Comparison of ENCODE assay signal across 1 cellular context in the genomic region with DNA sequence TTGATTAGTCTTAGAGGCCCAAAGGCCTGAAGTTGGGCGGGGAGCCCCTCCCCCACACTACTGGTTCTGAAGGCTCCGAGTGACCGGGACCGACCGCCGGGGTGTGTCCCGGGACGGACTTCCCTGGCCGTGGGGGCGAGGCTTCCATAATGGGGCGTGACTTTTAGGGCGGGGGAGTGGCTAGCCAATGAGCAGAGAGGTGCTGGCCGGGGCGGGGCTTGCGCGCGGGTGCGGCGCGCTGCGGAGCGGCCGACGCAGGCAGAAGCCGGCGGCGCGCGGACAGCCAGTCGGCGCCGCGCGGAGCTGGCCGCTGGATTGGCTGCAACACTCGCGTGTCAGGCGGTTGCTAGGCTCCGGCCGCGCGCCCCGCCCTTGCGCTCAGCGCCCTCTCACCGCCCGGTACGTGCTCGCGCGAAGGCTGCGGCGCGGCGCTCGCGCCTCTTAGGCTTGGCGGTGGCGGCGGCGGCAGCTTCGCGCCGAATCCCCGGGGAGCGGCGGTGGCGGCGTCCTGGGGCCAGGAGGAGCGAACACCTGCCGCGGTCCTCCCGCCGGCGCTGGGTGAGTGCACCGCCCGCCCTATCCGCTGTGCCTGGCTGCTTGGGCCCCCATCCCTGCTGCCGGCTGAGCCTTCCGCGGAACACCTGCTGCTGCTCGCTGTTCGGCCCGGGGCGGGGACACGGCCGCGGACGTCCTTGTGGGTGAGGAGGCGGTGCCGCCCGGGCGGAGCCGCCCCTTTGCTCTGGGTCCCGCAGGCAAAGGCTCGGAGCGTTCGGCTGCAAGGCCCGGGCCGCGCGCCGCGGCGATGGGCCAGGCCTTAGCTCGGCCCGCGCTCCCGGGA.
A peak's percentile ranks its signal among the peaks of the same experiment; 100 is the strongest.
TF ChIP-seq lines count a peak whose summit lies in the region.

A gene (plus strand): TSS at position 392 of the 838 bp plus-strand sequence. CDS start 40,268 bp downstream, outside the sequence.

TF ChIP-seq in HepG2, 621 proteins besides CTCF, POLR2A, EP300 and RAD21 (continued from another document and continues in another):
- TF ChIP-seq, protein P1, sequence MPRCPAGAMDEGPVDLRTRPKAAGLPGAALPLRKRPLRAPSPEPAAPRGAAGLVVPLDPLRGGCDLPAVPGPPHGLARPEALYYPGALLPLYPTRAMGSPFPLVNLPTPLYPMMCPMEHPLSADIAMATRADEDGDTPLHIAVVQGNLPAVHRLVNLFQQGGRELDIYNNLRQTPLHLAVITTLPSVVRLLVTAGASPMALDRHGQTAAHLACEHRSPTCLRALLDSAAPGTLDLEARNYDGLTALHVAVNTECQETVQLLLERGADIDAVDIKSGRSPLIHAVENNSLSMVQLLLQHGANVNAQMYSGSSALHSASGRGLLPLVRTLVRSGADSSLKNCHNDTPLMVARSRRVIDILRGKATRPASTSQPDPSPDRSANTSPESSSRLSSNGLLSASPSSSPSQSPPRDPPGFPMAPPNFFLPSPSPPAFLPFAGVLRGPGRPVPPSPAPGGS (CRISPR knock-in tag; IDR thresholded peaks at IDR 0.05), result peak; percentile 27; the same call in 1 of the 2 replicates
- TF ChIP-seq, protein P2, sequence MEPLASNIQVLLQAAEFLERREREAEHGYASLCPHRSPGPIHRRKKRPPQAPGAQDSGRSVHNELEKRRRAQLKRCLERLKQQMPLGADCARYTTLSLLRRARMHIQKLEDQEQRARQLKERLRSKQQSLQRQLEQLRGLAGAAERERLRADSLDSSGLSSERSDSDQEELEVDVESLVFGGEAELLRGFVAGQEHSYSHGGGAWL (CRISPR knock-in tag; IDR thresholded peaks at IDR 0.05), result peak; percentile 88; the same call in 1 of the 2 replicates
- TF ChIP-seq, protein P3, sequence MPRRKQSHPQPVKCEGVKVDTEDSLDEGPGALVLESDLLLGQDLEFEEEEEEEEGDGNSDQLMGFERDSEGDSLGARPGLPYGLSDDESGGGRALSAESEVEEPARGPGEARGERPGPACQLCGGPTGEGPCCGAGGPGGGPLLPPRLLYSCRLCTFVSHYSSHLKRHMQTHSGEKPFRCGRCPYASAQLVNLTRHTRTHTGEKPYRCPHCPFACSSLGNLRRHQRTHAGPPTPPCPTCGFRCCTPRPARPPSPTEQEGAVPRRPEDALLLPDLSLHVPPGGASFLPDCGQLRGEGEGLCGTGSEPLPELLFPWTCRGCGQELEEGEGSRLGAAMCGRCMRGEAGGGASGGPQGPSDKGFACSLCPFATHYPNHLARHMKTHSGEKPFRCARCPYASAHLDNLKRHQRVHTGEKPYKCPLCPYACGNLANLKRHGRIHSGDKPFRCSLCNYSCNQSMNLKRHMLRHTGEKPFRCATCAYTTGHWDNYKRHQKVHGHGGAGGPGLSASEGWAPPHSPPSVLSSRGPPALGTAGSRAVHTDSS (CRISPR knock-in tag; conservative IDR thresholded peaks at IDR 0.05), result no peak
- TF ChIP-seq ZNF501 (CRISPR knock-in tag; IDR thresholded peaks at IDR 0.05), result no peak
- TF ChIP-seq NR1H2 (CRISPR knock-in tag; IDR thresholded peaks at IDR 0.05; ENCODE audit: borderline replicate concordance, low read depth), result no peak; the same call in 1 of the 2 replicates
- TF ChIP-seq YEATS2 (CRISPR knock-in tag; IDR thresholded peaks at IDR 0.05; ENCODE audit: borderline replicate concordance), result 0 out of 2 replicates have a peak, but pooled peaks have one; percentile 17
- no peak for TF ChIP-seq ZNF644 (CRISPR knock-in tag; IDR thresholded peaks at IDR 0.05; ENCODE audit: low read depth)
- TF ChIP-seq IRX3 (CRISPR knock-in tag; IDR thresholded peaks at IDR 0.05; ENCODE audit: borderline replicate concordance, low read depth), result peak; percentile 81
- peak; percentile 36; the same call in 1 of the 2 replicates for TF ChIP-seq HDAC2 (CRISPR knock-in tag; IDR thresholded peaks at IDR 0.05)
- TF ChIP-seq ZMAT3 (CRISPR knock-in tag; conservative IDR thresholded peaks at IDR 0.05), result peak; percentile 35; the same call in 1 of the 2 replicates
- no peak for TF ChIP-seq TEAD2 (CRISPR knock-in tag; IDR thresholded peaks at IDR 0.05)
- TF ChIP-seq CBX5 (CRISPR knock-in tag; IDR thresholded peaks at IDR 0.05; ENCODE audit: borderline replicate concordance), result no peak; the same call in none of the 2 replicates
- TF ChIP-seq SMAD3 (CRISPR knock-in tag; IDR thresholded peaks at IDR 0.05), result no peak
- TF ChIP-seq, protein P4, sequence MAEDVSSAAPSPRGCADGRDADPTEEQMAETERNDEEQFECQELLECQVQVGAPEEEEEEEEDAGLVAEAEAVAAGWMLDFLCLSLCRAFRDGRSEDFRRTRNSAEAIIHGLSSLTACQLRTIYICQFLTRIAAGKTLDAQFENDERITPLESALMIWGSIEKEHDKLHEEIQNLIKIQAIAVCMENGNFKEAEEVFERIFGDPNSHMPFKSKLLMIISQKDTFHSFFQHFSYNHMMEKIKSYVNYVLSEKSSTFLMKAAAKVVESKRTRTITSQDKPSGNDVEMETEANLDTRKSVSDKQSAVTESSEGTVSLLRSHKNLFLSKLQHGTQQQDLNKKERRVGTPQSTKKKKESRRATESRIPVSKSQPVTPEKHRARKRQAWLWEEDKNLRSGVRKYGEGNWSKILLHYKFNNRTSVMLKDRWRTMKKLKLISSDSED (CRISPR knock-in tag; IDR thresholded peaks at IDR 0.05), result peak; percentile 49; the same call in 1 of the 2 replicates
- TF ChIP-seq, protein P5, sequence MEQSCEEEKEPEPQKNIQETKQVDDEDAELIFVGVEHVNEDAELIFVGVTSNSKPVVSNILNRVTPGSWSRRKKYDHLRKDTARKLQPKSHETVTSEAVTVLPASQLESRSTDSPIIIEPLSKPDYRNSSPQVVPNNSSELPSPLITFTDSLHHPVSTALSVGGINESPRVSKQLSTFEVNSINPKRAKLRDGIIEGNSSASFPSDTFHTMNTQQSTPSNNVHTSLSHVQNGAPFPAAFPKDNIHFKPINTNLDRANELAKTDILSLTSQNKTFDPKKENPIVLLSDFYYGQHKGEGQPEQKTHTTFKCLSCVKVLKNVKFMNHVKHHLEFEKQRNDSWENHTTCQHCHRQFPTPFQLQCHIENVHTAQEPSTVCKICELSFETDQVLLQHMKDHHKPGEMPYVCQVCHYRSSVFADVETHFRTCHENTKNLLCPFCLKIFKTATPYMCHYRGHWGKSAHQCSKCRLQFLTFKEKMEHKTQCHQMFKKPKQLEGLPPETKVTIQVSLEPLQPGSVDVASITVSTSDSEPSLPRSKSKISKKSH (CRISPR knock-in tag; IDR thresholded peaks at IDR 0.05; ENCODE audit: borderline replicate concordance), result peak; percentile 61; the same call in 1 of the 2 replicates
- TF ChIP-seq ZNF782 (CRISPR knock-in tag; IDR thresholded peaks at IDR 0.05; ENCODE audit: borderline replicate concordance), result 0 out of 2 replicates have a peak, but pooled peaks have one; percentile 9
- TF ChIP-seq KDM1A (CRISPR knock-in tag; IDR thresholded peaks at IDR 0.05), result no peak
- TF ChIP-seq GZF1 (CRISPR knock-in tag; IDR thresholded peaks at IDR 0.05), result no peak
- TF ChIP-seq, protein P6, sequence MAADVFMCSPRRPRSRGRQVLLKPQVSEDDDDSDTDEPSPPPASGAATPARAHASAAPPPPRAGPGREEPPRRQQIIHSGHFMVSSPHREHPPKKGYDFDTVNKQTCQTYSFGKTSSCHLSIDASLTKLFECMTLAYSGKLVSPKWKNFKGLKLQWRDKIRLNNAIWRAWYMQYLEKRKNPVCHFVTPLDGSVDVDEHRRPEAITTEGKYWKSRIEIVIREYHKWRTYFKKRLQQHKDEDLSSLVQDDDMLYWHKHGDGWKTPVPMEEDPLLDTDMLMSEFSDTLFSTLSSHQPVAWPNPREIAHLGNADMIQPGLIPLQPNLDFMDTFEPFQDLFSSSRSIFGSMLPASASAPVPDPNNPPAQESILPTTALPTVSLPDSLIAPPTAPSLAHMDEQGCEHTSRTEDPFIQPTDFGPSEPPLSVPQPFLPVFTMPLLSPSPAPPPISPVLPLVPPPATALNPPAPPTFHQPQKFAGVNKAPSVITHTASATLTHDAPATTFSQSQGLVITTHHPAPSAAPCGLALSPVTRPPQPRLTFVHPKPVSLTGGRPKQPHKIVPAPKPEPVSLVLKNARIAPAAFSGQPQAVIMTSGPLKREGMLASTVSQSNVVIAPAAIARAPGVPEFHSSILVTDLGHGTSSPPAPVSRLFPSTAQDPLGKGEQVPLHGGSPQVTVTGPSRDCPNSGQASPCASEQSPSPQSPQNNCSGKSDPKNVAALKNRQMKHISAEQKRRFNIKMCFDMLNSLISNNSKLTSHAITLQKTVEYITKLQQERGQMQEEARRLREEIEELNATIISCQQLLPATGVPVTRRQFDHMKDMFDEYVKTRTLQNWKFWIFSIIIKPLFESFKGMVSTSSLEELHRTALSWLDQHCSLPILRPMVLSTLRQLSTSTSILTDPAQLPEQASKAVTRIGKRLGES (CRISPR knock-in tag; IDR thresholded peaks at IDR 0.05; ENCODE audit: borderline replicate concordance), result no peak
- TF ChIP-seq, protein P7, sequence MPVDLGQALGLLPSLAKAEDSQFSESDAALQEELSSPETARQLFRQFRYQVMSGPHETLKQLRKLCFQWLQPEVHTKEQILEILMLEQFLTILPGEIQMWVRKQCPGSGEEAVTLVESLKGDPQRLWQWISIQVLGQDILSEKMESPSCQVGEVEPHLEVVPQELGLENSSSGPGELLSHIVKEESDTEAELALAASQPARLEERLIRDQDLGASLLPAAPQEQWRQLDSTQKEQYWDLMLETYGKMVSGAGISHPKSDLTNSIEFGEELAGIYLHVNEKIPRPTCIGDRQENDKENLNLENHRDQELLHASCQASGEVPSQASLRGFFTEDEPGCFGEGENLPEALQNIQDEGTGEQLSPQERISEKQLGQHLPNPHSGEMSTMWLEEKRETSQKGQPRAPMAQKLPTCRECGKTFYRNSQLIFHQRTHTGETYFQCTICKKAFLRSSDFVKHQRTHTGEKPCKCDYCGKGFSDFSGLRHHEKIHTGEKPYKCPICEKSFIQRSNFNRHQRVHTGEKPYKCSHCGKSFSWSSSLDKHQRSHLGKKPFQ (CRISPR knock-in tag; IDR thresholded peaks at IDR 0.05; ENCODE audit: insufficient replicate concordance), result peak; percentile 85
- TF ChIP-seq, protein P8, sequence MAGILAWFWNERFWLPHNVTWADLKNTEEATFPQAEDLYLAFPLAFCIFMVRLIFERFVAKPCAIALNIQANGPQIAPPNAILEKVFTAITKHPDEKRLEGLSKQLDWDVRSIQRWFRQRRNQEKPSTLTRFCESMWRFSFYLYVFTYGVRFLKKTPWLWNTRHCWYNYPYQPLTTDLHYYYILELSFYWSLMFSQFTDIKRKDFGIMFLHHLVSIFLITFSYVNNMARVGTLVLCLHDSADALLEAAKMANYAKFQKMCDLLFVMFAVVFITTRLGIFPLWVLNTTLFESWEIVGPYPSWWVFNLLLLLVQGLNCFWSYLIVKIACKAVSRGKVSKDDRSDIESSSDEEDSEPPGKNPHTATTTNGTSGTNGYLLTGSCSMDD (CRISPR knock-in tag; IDR thresholded peaks at IDR 0.05), result no peak
- peak; percentile 58; the same call in 1 of the 2 replicates for TF ChIP-seq ZMYM4 (CRISPR knock-in tag; IDR thresholded peaks at IDR 0.05)
- TF ChIP-seq DPF2 (CRISPR knock-in tag; IDR thresholded peaks at IDR 0.05; ENCODE audit: borderline replicate concordance, low read depth), result no peak
- TF ChIP-seq ASH2L (IDR thresholded peaks at IDR 0.05; ENCODE audit: insufficient read length, low read depth, low read length), result peak; percentile 84
- TF ChIP-seq SOX5 (CRISPR knock-in tag; IDR thresholded peaks at IDR 0.05; ENCODE audit: borderline replicate concordance), result peak; percentile 5; the same call in 1 of the 2 replicates
- TF ChIP-seq YY1 (IDR thresholded peaks at IDR 0.05; ENCODE audit: insufficient read depth, insufficient replicate concordance, low read depth, low read length), result peak; percentile 24
- no peak; the same call in 1 of the 2 replicates for TF ChIP-seq ZNF777 (CRISPR knock-in tag; IDR thresholded peaks at IDR 0.05)
- TF ChIP-seq MEIS2 (CRISPR knock-in tag; IDR thresholded peaks at IDR 0.05), result peak; percentile 66
- peak; percentile 70; the same call in 1 of the 2 replicates for TF ChIP-seq ZNF816 (CRISPR knock-in tag; IDR thresholded peaks at IDR 0.05; ENCODE audit: borderline replicate concordance)
- peak; percentile 82 for TF ChIP-seq ZNF768 (CRISPR knock-in tag; IDR thresholded peaks at IDR 0.05)
- TF ChIP-seq, protein P9, sequence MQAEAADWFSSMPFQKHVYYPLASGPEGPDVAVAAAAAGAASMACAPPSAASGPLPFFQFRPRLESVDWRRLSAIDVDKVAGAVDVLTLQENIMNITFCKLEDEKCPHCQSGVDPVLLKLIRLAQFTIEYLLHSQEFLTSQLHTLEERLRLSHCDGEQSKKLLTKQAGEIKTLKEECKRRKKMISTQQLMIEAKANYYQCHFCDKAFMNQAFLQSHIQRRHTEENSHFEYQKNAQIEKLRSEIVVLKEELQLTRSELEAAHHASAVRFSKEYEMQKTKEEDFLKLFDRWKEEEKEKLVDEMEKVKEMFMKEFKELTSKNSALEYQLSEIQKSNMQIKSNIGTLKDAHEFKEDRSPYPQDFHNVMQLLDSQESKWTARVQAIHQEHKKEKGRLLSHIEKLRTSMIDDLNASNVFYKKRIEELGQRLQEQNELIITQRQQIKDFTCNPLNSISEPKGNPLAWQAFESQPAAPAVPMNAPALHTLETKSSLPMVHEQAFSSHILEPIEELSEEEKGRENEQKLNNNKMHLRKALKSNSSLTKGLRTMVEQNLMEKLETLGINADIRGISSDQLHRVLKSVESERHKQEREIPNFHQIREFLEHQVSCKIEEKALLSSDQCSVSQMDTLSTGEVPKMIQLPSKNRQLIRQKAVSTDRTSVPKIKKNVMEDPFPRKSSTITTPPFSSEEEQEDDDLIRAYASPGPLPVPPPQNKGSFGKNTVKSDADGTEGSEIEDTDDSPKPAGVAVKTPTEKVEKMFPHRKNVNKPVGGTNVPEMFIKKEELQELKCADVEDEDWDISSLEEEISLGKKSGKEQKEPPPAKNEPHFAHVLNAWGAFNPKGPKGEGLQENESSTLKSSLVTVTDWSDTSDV (CRISPR knock-in tag; IDR thresholded peaks at IDR 0.05), result 0 out of 2 replicates have a peak, but pooled peaks have one; percentile 55
- TF ChIP-seq ISL2 (CRISPR knock-in tag; IDR thresholded peaks at IDR 0.05), result no peak
- no peak for TF ChIP-seq MTF1 (CRISPR knock-in tag; IDR thresholded peaks at IDR 0.05)
- TF ChIP-seq ADNP (CRISPR knock-in tag; IDR thresholded peaks at IDR 0.05), result no peak
- TF ChIP-seq, protein P10, sequence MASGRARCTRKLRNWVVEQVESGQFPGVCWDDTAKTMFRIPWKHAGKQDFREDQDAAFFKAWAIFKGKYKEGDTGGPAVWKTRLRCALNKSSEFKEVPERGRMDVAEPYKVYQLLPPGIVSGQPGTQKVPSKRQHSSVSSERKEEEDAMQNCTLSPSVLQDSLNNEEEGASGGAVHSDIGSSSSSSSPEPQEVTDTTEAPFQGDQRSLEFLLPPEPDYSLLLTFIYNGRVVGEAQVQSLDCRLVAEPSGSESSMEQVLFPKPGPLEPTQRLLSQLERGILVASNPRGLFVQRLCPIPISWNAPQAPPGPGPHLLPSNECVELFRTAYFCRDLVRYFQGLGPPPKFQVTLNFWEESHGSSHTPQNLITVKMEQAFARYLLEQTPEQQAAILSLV (CRISPR knock-in tag; IDR thresholded peaks at IDR 0.05; ENCODE audit: borderline replicate concordance), result peak; percentile 1; the same call in 1 of the 2 replicates
- TF ChIP-seq FOSL2 (CRISPR knock-in tag; IDR thresholded peaks at IDR 0.05), result no peak; the same call in 1 of the 2 replicates
- no peak for TF ChIP-seq ZNF569 (CRISPR knock-in tag; IDR thresholded peaks at IDR 0.05; ENCODE audit: borderline replicate concordance)
- peak; percentile 66 for TF ChIP-seq GABPB1 (CRISPR knock-in tag; IDR thresholded peaks at IDR 0.05)
